In genomic region chr15:20340931-20341661, GRCh38 we compare ENCODE assay signal across 7 cellular contexts.
DNase-seq lines count a peak whose midpoint lies in the region; ATAC-seq, FAIRE-seq and TF ChIP-seq lines count a peak whose summit lies in the region.

No MANE protein-coding gene starts in this region.

- ATAC-seq in GM21447 (IDR thresholded peaks at IDR 0.05; ENCODE audit: unreplicated experiment) (no peak), HG02798 (IDR thresholded peaks at IDR 0.05; ENCODE audit: poor library complexity, unreplicated experiment) (no peak)

- no peak overlapping the region for H3K4me3 Mint-ChIP-seq in type B pancreatic cell

- FAIRE-seq in HTR-8/SVneo (lab: Jason Lieb, UNC): peak; percentile 48

- DNase-seq in HTR-8/SVneo (ENCODE audit: insufficient read length, low spot score) (no peak), islet precursor cell (peak; percentile 96), type B pancreatic cell (ENCODE audit: extremely low spot score, unreplicated experiment) (peak; percentile 100), NOMO-1 treated with DMSO at 0.1 percent for 48 hours (lab: John Stamatoyannopoulos, UW; ENCODE audit: unreplicated experiment) (no peak)
- DNase-seq in activated effector memory CD4-positive, alpha-beta T cell treated with anti-CD3 and anti-CD28 coated beads, Interleukin-2, amount 50 U/mL, for 16 hours: peak; percentile 82

- H3K36me3 Mint-ChIP-seq in type B pancreatic cell: peaks cover 4% of the 10 kb centered on the region

- H3K27me3 Mint-ChIP-seq in type B pancreatic cell: no peaks in the 10 kb centered on the region

- H3K4me1 Mint-ChIP-seq in type B pancreatic cell (ENCODE audit: unreplicated experiment): no peaks in the 10 kb centered on the region

- H3K27ac Mint-ChIP-seq in type B pancreatic cell: no peak overlapping the region

- TF ChIP-seq CTCF in type B pancreatic cell (conservative IDR thresholded peaks at IDR 0.05): no peak

- peaks cover 4% of the 10 kb centered on the region for H3K9me3 Mint-ChIP-seq in type B pancreatic cell

Comparison
In these comparisons a context has a peak if more than half of its experiments do, and no peak if none do; other contexts are left out.
1. DNase-seq: peak in activated effector memory CD4-positive, alpha-beta T cell treated with anti-CD3 and anti-CD28 coated beads, Interleukin-2, amount 50 U/mL, for 16 hours (single experiment), islet precursor cell (single experiment) and type B pancreatic cell (single experiment); none in HTR-8/SVneo (single experiment) and NOMO-1 treated with DMSO at 0.1 percent for 48 hours (single experiment).